In genomic region chr21:46048926-46049889, GRCh38 we compare ENCODE assay signal across 8 cellular contexts. TPM values are rescaled to one million over a fixed set of nuclear protein-coding genes. Genes with fewer than 3 reads are reported as not detected.
DNase-seq lines count a peak whose midpoint lies in the region; ATAC-seq and TF ChIP-seq lines count a peak whose summit lies in the region.

No MANE protein-coding gene starts in this region.

- peak overlapping the region; percentile 10 for H3K23ac ChIP-seq in neuronal stem cell (ENCODE audit: low read depth, low read length, poor library complexity)

- H3K9me3 ChIP-seq in esophagus muscularis mucosa (no peaks in the 10 kb centered on the region), neuronal stem cell (replicated peaks in 1 of 2; ENCODE audit: control insufficient read depth in 2 of 2, insufficient read depth in 1 of 2, low read depth in 1 of 2, low read length in 2 of 2) (no peaks in the 10 kb centered on the region)
- H3K9me3 ChIP-seq in CD4-positive, alpha-beta memory T cell (ENCODE audit: control insufficient read depth in 1 of 2, low read length in 2 of 2), result no peaks in the 10 kb centered on the region

- POLR2A ChIA-PET in CD4-positive, alpha-beta memory T cell (lab: Charles Lee; ENCODE audit: partially characterized antibody), result no interaction called here

- no peak for TF ChIP-seq EP300 in esophagus muscularis mucosa (IDR thresholded peaks at IDR 0.05)

- no peak for TF ChIP-seq POLR2A in esophagus muscularis mucosa (IDR thresholded peaks at IDR 0.05; ENCODE audit: low read depth)

- H3K27me3 ChIP-seq in esophagus muscularis mucosa (no peaks in the 10 kb centered on the region), neuronal stem cell (ENCODE audit: control insufficient read depth in 3 of 3, insufficient read depth in 3 of 3, low read depth in 1 of 3, low read length in 3 of 3) (no peaks in the 10 kb centered on the region)
- no peaks in the 10 kb centered on the region for H3K27me3 ChIP-seq in CD4-positive, alpha-beta memory T cell (ENCODE audit: insufficient read depth, low read length)

- H3K27me3 Mint-ChIP-seq in CD4-positive, alpha-beta memory T cell, result peaks cover 2 to 6% of the 10 kb centered on the region in 2 donors

- H3K4me1 Mint-ChIP-seq in CD4-positive, alpha-beta memory T cell, result no peaks in the 10 kb centered on the region

- H2AK5ac ChIP-seq in neuronal stem cell (ENCODE audit: low read depth, low read length), result peak overlapping the region; percentile 53

- H3K9me3 Mint-ChIP-seq in CD4-positive, alpha-beta memory T cell, result peaks cover 0 to 6% (median 0%) of the 10 kb centered on the region in 8 donors

- H4K8ac ChIP-seq in neuronal stem cell (ENCODE audit: low read depth, low read length), result no peak overlapping the region

- peak overlapping the region; percentile 77 for H2BK5ac ChIP-seq in neuronal stem cell (ENCODE audit: low read length)

- H3K79me1 ChIP-seq in neuronal stem cell (ENCODE audit: low read depth, low read length), result no peaks in the 10 kb centered on the region

- H3K18ac ChIP-seq in neuronal stem cell (ENCODE audit: low read length), result peak overlapping the region; percentile 28

- no peak overlapping the region for H3K4me3 Mint-ChIP-seq in CD4-positive, alpha-beta memory T cell

- no peak overlapping the region for H2BK120ac ChIP-seq in neuronal stem cell (ENCODE audit: low read depth, low read length)

- 68% methylated on average over 27 of the region's 27 CpGs for WGBS in esophagus muscularis mucosa
- WGBS in neuronal stem cell (ENCODE audit: extremely low coverage in 2 of 2, insufficient read length in 2 of 2, insufficient replicate concordance in 1 of 2), 2 donors, result no CpG with 5 or more reads among the region's 27 CpGs

- H2BK15ac ChIP-seq in neuronal stem cell (ENCODE audit: low read length), result no peak overlapping the region

- H2AFZ ChIP-seq in neuronal stem cell (ENCODE audit: low read length), result peak overlapping the region; percentile 13

- H3K4me2 ChIP-seq in neuronal stem cell (ENCODE audit: insufficient read depth, low read length, poor library complexity, severe bottlenecking), result no peak overlapping the region

- H3K4me1 ChIP-seq in esophagus muscularis mucosa (peaks cover 13 to 36% (median 33%) of the 10 kb centered on the region in 4 donors), neuronal stem cell (ENCODE audit: control insufficient read depth in 2 of 2, insufficient read depth in 1 of 2, low read depth in 1 of 2, low read length in 2 of 2) (peaks cover 0 to 4% of the 10 kb centered on the region in 2 donors)
- H3K4me1 ChIP-seq in CD4-positive, alpha-beta memory T cell (ENCODE audit: insufficient read depth, low read length), result no peaks in the 10 kb centered on the region

- H3K14ac ChIP-seq in neuronal stem cell (ENCODE audit: low read length), result peak overlapping the region; percentile 66

- H2BK12ac ChIP-seq in neuronal stem cell (ENCODE audit: low read length), result no peak overlapping the region

- no peak overlapping the region for H3K4ac ChIP-seq in neuronal stem cell (ENCODE audit: low read length)

- TF ChIP-seq CTCF in AG09309 (IDR thresholded peaks at IDR 0.05; ENCODE audit: control insufficient read depth, insufficient read depth, low read depth, low read length, missing control alignments) (no peak), esophagus muscularis mucosa (IDR thresholded peaks at IDR 0.05) (no peak)

- no peak overlapping the region for H3K27ac Mint-ChIP-seq in CD4-positive, alpha-beta memory T cell

- DNase-seq in AG09309 (ENCODE audit: low read depth), result peak; percentile 100
- DNase-seq in NCI-H146 treated with DMSO at 0.1 percent for 48 hours (lab: John Stamatoyannopoulos, UW; ENCODE audit: unreplicated experiment), result peak; percentile 23
- peak; percentile 97 for DNase-seq in esophagus muscularis mucosa (ENCODE audit: extremely low spot score)
- no peak for DNase-seq in neuronal stem cell (ENCODE audit: low spot score)
- DNase-seq in CD4-positive, alpha-beta memory T cell, result no peak
- no peak for DNase-seq in NCI-H1105 treated with DMSO at 0.1 percent for 48 hours (lab: John Stamatoyannopoulos, UW)

- no peaks in the 10 kb centered on the region for H3K36me3 ChIP-seq in esophagus muscularis mucosa
- H3K36me3 ChIP-seq in neuronal stem cell (replicated peaks in 1 of 2; ENCODE audit: control insufficient read depth in 2 of 2, insufficient read depth in 2 of 2, low read length in 2 of 2), result no peaks in the 10 kb centered on the region
- H3K36me3 ChIP-seq in CD4-positive, alpha-beta memory T cell (ENCODE audit: insufficient read depth, low read length), result no peaks in the 10 kb centered on the region

- H3K9ac ChIP-seq in neuronal stem cell (ENCODE audit: low read depth, low read length, poor library complexity), result no peak overlapping the region

- H3K36me3 Mint-ChIP-seq in CD4-positive, alpha-beta memory T cell, result no peaks in the 10 kb centered on the region

- H4K91ac ChIP-seq in neuronal stem cell (ENCODE audit: low read depth, low read length, poor library complexity), result no peak overlapping the region

- H3K27ac ChIP-seq in esophagus muscularis mucosa (replicated peaks in 1 of 4), result peak overlapping the region; percentile 87 to 90 (median 88)
- no peak overlapping the region for H3K27ac ChIP-seq in neuronal stem cell (replicated peaks; ENCODE audit: low read length)
- no peak overlapping the region for H3K27ac ChIP-seq in CD4-positive, alpha-beta memory T cell (ENCODE audit: low read depth, low read length)

- CTCF ChIA-PET in CD4-positive, alpha-beta memory T cell (lab: Charles Lee; ENCODE audit: partially characterized antibody), result no interaction called here

- intact Hi-C loops in esophagus muscularis mucosa (cut with DNase I), result no loop called here
- intact Hi-C loops in CD4-positive, alpha-beta memory T cell (cut with micrococcal nuclease), result no loop called here

- H3K4me3 ChIP-seq in AG09309 (ENCODE audit: control insufficient read depth, low read depth, low read length), result no peak overlapping the region
- no peak overlapping the region for H3K4me3 ChIP-seq in esophagus muscularis mucosa
- H3K4me3 ChIP-seq in neuronal stem cell (ENCODE audit: low read length in 2 of 2), result no peak overlapping the region
- no peak overlapping the region for H3K4me3 ChIP-seq in CD4-positive, alpha-beta memory T cell (ENCODE audit: low read length in 2 of 2)

- ATAC-seq in GM21717 (IDR thresholded peaks at IDR 0.05; ENCODE audit: unreplicated experiment) (no peak), HG03571 (IDR thresholded peaks at IDR 0.05; ENCODE audit: unreplicated experiment) (no peak)

RNA-seq across cellular contexts. Expression of gene COL6A2, which starts 48.7 kb away (rescaled TPM):
- 1,000 to 10,000 TPM in 2 of 4 donors, 100 to 1,000 TPM in 2; 942 to 1,525 (median 1,202) TPM for total RNA-seq in esophagus muscularis mucosa
- 19.3 TPM for polyA plus RNA-seq in neuronal stem cell (2013, experiment 1 of 2)
- 19.1 TPM for polyA plus RNA-seq in neuronal stem cell (2013, experiment 2 of 2)
- 10 to 100 TPM; 21.8 to 25.7 TPM for total RNA-seq in CD4-positive, alpha-beta memory T cell
- polyA plus RNA-seq in CD4-positive, alpha-beta memory T cell, result 1 to 10 TPM in 1 of 2 donors, under 1 TPM in 1; 0.77 to 1.5 TPM

Comparison
In these comparisons a context has a peak if more than half of its experiments do, and no peak if none do; other contexts are left out.
1. DNase-seq: peak in AG09309 (single experiment), NCI-H146 treated with DMSO at 0.1 percent for 48 hours (single experiment) and esophagus muscularis mucosa (single experiment); none in neuronal stem cell (single experiment), CD4-positive, alpha-beta memory T cell (0 of 5) and NCI-H1105 treated with DMSO at 0.1 percent for 48 hours (single experiment).
2. H3K27ac ChIP-seq: peak in esophagus muscularis mucosa (4 of 4); none in neuronal stem cell (single experiment) and CD4-positive, alpha-beta memory T cell (single experiment).
3. RNA of gene COL6A2, which starts 48.7 kb away (total RNA-seq): 942 to 1,525 TPM in esophagus muscularis mucosa; 21.8 to 25.7 TPM in CD4-positive, alpha-beta memory T cell; every median in the first group is over 10 times any median in the second.